ENCODE assay signal across 29 cellular contexts in the genomic region with DNA sequence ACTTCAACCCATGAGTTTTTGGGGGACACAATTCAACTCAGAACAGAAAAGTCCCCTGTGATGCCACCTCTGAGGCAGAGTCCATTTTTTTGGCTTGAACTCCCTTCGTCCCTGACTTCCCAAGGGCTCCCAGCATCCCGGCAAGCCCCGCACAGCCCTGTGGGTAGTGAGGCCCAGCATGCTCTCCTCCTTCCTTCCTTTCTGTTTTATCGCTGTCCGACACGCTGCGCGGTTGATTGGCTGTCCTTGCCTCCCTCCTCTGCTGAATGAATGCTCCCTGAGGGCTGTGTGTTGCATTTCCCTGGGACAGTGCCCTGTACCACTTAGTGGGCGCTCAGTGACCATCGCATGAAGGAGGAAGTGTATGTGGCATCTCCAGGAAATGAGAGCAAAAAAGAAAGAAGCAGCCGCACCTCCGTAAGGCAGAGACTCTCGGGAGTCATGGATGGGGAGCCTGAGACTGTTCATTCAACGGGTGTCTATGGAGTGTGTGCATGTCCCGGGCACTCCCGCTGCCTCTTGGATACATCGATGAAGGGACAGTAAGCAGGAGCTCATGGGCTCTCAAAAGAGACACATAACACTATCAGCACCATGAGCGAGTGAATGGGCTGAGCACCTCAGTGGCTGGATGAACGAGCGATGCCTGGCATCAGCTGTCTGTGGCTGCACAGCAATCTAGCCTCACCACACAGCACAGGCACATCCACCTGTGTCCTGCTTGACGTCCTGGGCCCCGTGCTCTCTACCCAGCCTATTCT. TPM values are rescaled to one million over a fixed set of nuclear protein-coding genes. Genes with fewer than 3 reads are reported as not detected.
"Had no signal": no experiment of that assay in that cellular context is flagged by ENCODE, and none has a peak within 500 bp of the region (broad histone marks: within the 10 kb centered on the region; RNA-seq: fewer than 3 reads in every experiment).

No MANE protein-coding gene starts in this region.

- ATAC-seq: activated CD4-positive, CD25-positive, alpha-beta regulatory T cell treated with anti-CD3 and anti-CD28 coated beads, Interleukin-2, amount 50 U/mL, for 24 hours; body of pancreas; esophagus mucosa; heart left ventricle; left lung; right lobe of liver; stimulated activated effector memory CD8-positive, alpha-beta T cell treated with anti-CD3 and anti-CD28 coated beads, Interleukin-12 subunit alpha, Interleukin-12 subunit beta, amount 100 ng/mL, for 72 hours; T-helper 17 cell had no signal

- H3K4me1 ChIP-seq: body of pancreas, heart left ventricle, left lung, neural progenitor cell, right lobe of liver, stomach, thyroid gland, upper lobe of left lung had no signal

- H3K4me3 ChIP-seq: body of pancreas, cardiac muscle cell, heart left ventricle, left lung, neural progenitor cell, right lobe of liver, stomach, thyroid gland, upper lobe of left lung had no signal

- H3K36me3 ChIP-seq: cardiac muscle cell, heart left ventricle, left lung, neural progenitor cell, right lobe of liver, stomach, thyroid gland, upper lobe of left lung, WERI-Rb-1 had no signal

- H2AFZ ChIP-seq: neural progenitor cell had no signal

- H3K9me3 ChIP-seq: body of pancreas, heart left ventricle, left lung, right lobe of liver, stomach, thyroid gland, upper lobe of left lung had no signal

- DNase-seq: activated CD4-positive, alpha-beta T cell treated with anti-CD3 and anti-CD28 coated beads for 48 hours; activated CD4-positive, alpha-beta T cell treated with anti-CD3 and anti-CD28 coated beads, Interleukin-2, amount 50 U/mL, for 48 hours; activated CD8-positive, alpha-beta memory T cell treated with anti-CD3 and anti-CD28 coated beads for 24 hours; activated effector memory CD4-positive, alpha-beta T cell treated with Interleukin-2 at 50 U/mL for 16 hours; activated naive CD4-positive, alpha-beta T cell treated with Interleukin-2 at 50 U/mL for 16 hours; anterior cingulate cortex; body of pancreas; endodermal cell; foreskin fibroblast; hypothalamus; kidney glomerular epithelial cell; mammary epithelial cell; naive B cell; stimulated activated CD4-positive, alpha-beta T cell treated with anti-CD3 and anti-CD28 coated beads, Interleukin-4, amount 100 ng/mL, for 24 hours; stomach; T-helper 17 cell; T1000; thyroid gland; WERI-Rb-1 had no signal

- H3K27me3 ChIP-seq: body of pancreas, right lobe of liver, thyroid gland had no signal

- H3K9ac ChIP-seq: neural progenitor cell had no signal

- H3K4me2 ChIP-seq: neural progenitor cell had no signal

- H3K27ac ChIP-seq: body of pancreas, cardiac muscle cell, heart left ventricle, left lung, neural progenitor cell, right lobe of liver, stomach, thyroid gland, upper lobe of left lung, WERI-Rb-1 had no signal

RNA-seq across cellular contexts. Expression of gene IRX4, which starts 10.1 kb away (rescaled TPM):
- total RNA-seq: body of pancreas, left lung, omental fat pad, right lobe of liver, stomach, T-helper 17 cell, thyroid gland had no signal
